In the genomic region with DNA sequence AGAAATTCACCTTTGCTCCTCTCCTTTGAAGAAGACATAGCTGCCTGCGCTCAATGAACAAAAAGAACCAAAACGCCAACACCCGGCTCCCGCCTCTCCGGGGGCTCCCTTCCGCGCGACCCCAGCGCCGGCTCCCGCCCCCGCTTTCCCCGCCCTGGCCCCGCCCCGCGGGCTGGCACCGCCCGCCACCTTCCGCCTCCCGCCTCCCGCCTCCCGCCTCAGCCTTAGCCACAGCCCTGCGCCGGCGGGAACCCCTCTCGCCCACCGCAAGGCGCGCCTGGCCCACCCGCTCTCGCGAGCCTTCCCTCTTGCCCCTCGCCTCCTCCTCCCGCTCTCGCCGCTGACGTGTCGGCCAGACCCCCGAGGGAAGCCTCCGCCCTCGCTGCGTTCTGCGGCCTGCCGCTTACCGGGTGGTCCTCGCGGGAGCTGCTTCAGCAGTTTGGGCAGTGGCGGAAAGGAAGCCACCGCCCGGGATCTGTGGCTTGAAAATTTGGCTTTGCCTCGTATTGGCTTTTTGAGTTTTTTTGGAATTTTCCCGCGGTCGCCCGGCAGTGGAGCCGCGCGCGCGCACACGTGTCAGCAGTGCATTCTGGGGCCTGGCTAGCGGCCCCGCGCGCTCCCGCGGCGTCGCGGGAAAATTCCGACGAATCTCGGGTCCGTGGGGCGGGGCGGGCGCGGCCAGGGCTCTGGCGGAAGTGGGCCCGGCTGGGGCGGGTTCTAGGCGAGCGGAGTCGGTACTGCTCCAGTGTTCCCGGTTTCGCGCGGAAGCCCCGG, we compare ENCODE assay signal across 8 cellular contexts. TPM values are rescaled to one million over a fixed set of nuclear protein-coding genes. Genes with fewer than 3 reads are reported as not detected.
A peak's percentile ranks its signal among the peaks of the same experiment; 100 is the strongest.
DNase-seq lines count a peak whose midpoint lies in the region; ATAC-seq, FAIRE-seq and TF ChIP-seq lines count a peak whose summit lies in the region.

TSS of gene FANCC (minus strand) at position 591 of the 774 bp plus-strand sequence. CDS start 68,418 bp downstream, outside the sequence.

- no peak for TF ChIP-seq POLR2A in breast epithelium (IDR thresholded peaks at IDR 0.05)

- peak within 1 kb of the TSS; percentile 98 for H3K4me3 ChIP-seq in WERI-Rb-1 (ENCODE audit: low read depth, low read length)
- peak within 1 kb of the TSS; percentile 85 to 95 (median 94) for H3K4me3 ChIP-seq in breast epithelium
- H3K4me3 ChIP-seq in small intestine (ENCODE audit: low read depth in 1 of 2, low read length in 2 of 2) = peak within 1 kb of the TSS; percentile 90 to 98

- 0% methylated on average over 67 to 89 of the region's 89 CpGs for WGBS in small intestine, 3 donors

- H3K9me3 ChIP-seq in WERI-Rb-1 (ENCODE audit: severe bottlenecking) (no peaks in the 10 kb centered on the region), breast epithelium (no peaks in the 10 kb centered on the region), small intestine (ENCODE audit: control insufficient read depth, low read depth) (no peaks in the 10 kb centered on the region)

- in situ Hi-C loops in ACHN (cut with HindIII; ENCODE audit: low pct_ligation_motif_present, low pct_unique_long_range_greater_than_20kb, low sequenced_read_pairs) = no loop called here

- no peak for FAIRE-seq in small intestine (lab: Jason Lieb, UNC)

- H3K27me3 ChIP-seq in WERI-Rb-1 (ENCODE audit: insufficient read depth, low read depth, severe bottlenecking) = no peaks in the 10 kb centered on the region
- no peaks in the 10 kb centered on the region for H3K27me3 ChIP-seq in breast epithelium
- H3K27me3 ChIP-seq in small intestine (ENCODE audit: control insufficient read depth in 2 of 2, insufficient read depth in 2 of 2, low read length in 2 of 2) = no peaks in the 10 kb centered on the region

- ATAC-seq in GM18867 (IDR thresholded peaks at IDR 0.05; ENCODE audit: unreplicated experiment) = peak; percentile 76
- peak; percentile 64 for ATAC-seq in HG03097 (IDR thresholded peaks at IDR 0.05; ENCODE audit: low FRiP score, unreplicated experiment)

- intact Hi-C loops in breast epithelium (cut with DNase I; ENCODE audit: low total_unique reads) = no loop called here

- TF ChIP-seq CTCF in WERI-Rb-1 (IDR thresholded peaks at IDR 0.05; ENCODE audit: low read depth, low read length) = no peak
- TF ChIP-seq CTCF in breast epithelium (IDR thresholded peaks at IDR 0.05) = no peak

- H3K4me1 ChIP-seq in breast epithelium (no peaks in the 10 kb centered on the region), small intestine (ENCODE audit: control insufficient read depth in 2 of 2, insufficient read depth in 1 of 2, low read depth in 1 of 2, low read length in 1 of 2) (no peaks in the 10 kb centered on the region)

- H3K36me3 ChIP-seq in WERI-Rb-1 (peaks cover 3% of the 10 kb centered on the region; the same call in 1 of the 2 replicates), breast epithelium (no peaks in the 10 kb centered on the region), small intestine (ENCODE audit: control insufficient read depth in 2 of 2, insufficient read depth in 2 of 2, low read length in 2 of 2) (no peaks in the 10 kb centered on the region)

- H3K27ac ChIP-seq in WERI-Rb-1 = peak within 1 kb of the TSS; percentile 100
- peak within 1 kb of the TSS; percentile 84 to 93 for H3K27ac ChIP-seq in breast epithelium
- peak within 1 kb of the TSS; percentile 84 to 99 for H3K27ac ChIP-seq in small intestine (ENCODE audit: low read depth in 1 of 2, low read length in 1 of 2)

- DNase-seq in ACHN (peak; percentile 86), NCI-H2196 (lab: John Stamatoyannopoulos, UW; ENCODE audit: unreplicated experiment) (peak; percentile 93), WERI-Rb-1 (peak; percentile 97), breast epithelium (ENCODE audit: low spot score in 2 of 2) (peak; percentile 73 to 87), iPS-NIHi11 (ENCODE audit: low spot score) (peak; percentile 97), small intestine (peak; percentile 89)

RNA-seq across cellular contexts. Expression of gene FANCC, which starts in this region (rescaled TPM):
- 10 to 100 TPM in 1 of 3 donors, 1 to 10 TPM in 2; 4.2 to 11.4 (median 9.2) TPM for total RNA-seq in breast epithelium
- 1 to 10 TPM; 4.9 to 8.3 (median 5.9) TPM for polyA plus RNA-seq in small intestine

Comparison
In these comparisons a context has a peak if more than half of its experiments do, and no peak if none do; other contexts are left out.
1. Peak in every context shown above with its lines: DNase-seq, ATAC-seq, H3K4me3 ChIP-seq and H3K27ac ChIP-seq.